In genomic region chr7:139523988-139524815, GRCh38 we compare ENCODE assay signal across 18 cellular contexts. TPM values are rescaled to one million over a fixed set of nuclear protein-coding genes. Genes with fewer than 3 reads are reported as not detected.
DNase-seq lines count a peak whose midpoint lies in the region; ATAC-seq and TF ChIP-seq lines count a peak whose summit lies in the region.
"Had no signal": no experiment of that assay in that cellular context is flagged by ENCODE, and none has a peak within 500 bp of the region (broad histone marks: within the 10 kb centered on the region; RNA-seq: fewer than 3 reads in every experiment).

No MANE protein-coding gene starts in this region.

- H3K9ac ChIP-seq in parathyroid adenoma: no peak overlapping the region

- peak overlapping the region; percentile 51 for H3K4me3 ChIP-seq in right cardiac atrium (ENCODE audit: low read length)
- peak overlapping the region; percentile 47; the same call in 1 of the 2 replicates for H3K4me3 ChIP-seq in iPS DF 6.9 (ENCODE audit: low read length)
- peak overlapping the region; percentile 22 for H3K4me3 ChIP-seq in parathyroid adenoma (ENCODE audit: low read depth, low read length)
- H3K4me3 ChIP-seq: body of pancreas, MG63 had no signal

- H3K27me3 ChIP-seq in right cardiac atrium (ENCODE audit: control insufficient read depth, insufficient read depth): no peaks in the 10 kb centered on the region
- peaks cover 16% of the 10 kb centered on the region for H3K27me3 ChIP-seq in iPS DF 6.9 (ENCODE audit: control insufficient read depth, insufficient read depth, low read length)
- no peaks in the 10 kb centered on the region for H3K27me3 ChIP-seq in parathyroid adenoma (ENCODE audit: control insufficient read depth, insufficient read depth, low read length)
- H3K27me3 ChIP-seq: MG63 had no signal

- H3K79me2 ChIP-seq in parathyroid adenoma: no peaks in the 10 kb centered on the region

- DNase-seq in right cardiac atrium: no peak
- no peak for DNase-seq in left cardiac atrium
- DNase-seq in iPS DF 6.9 (ENCODE audit: low read depth, low spot score): no peak
- DNase-seq in NCI-H1048 (lab: John Stamatoyannopoulos, UW): no peak
- DNase-seq in NCI-H510A (lab: John Stamatoyannopoulos, UW): no peak
- DNase-seq in NCI-H1694 treated with DMSO at 0.1 percent for 48 hours (lab: John Stamatoyannopoulos, UW): no peak
- DNase-seq: activated CD4-positive, alpha-beta T cell treated with anti-CD3 and anti-CD28 coated beads, Interleukin-2, amount 50 U/mL, for 1 hour; CD4-positive, alpha-beta memory T cell; esophagus squamous epithelium; NCI-H187 treated with DMSO at 0.1 percent for 48 hours; spleen had no signal

- ATAC-seq in right cardiac atrium (no peak), left cardiac atrium (no peak), HG03097 (IDR thresholded peaks at IDR 0.05; ENCODE audit: low FRiP score, unreplicated experiment) (no peak)

- peak overlapping the region; percentile 78 for H2AFZ ChIP-seq in parathyroid adenoma

- no peaks in the 10 kb centered on the region for H3K4me1 ChIP-seq in right cardiac atrium (ENCODE audit: control insufficient read depth, insufficient read depth, low read length)
- H3K4me1 ChIP-seq in iPS DF 6.9 (ENCODE audit: control insufficient read depth, insufficient read depth, low read length): 0 out of 2 replicates have a peak, but pooled peaks cover 1% of the 10 kb centered on the region
- H3K4me1 ChIP-seq in parathyroid adenoma: peaks cover 4% of the 10 kb centered on the region

- no peak for TF ChIP-seq CTCF in parathyroid adenoma (IDR thresholded peaks at IDR 0.05)

- H3K36me3 ChIP-seq in iPS DF 6.9 (ENCODE audit: control insufficient read depth, insufficient read depth, low read length) (no peaks in the 10 kb centered on the region), parathyroid adenoma (ENCODE audit: control insufficient read depth, insufficient read depth, low read length) (no peaks in the 10 kb centered on the region)
- H3K36me3 ChIP-seq: esophagus squamous epithelium, MG63, pancreas, spleen, thyroid gland had no signal

- intact Hi-C loops in right cardiac atrium (cut with DNase I) (no loop called here), left cardiac atrium (cut with DNase I) (no loop called here)

- H3K27ac ChIP-seq in right cardiac atrium (ENCODE audit: low read length): no peak overlapping the region
- no peak overlapping the region for H3K27ac ChIP-seq in iPS DF 6.9 (ENCODE audit: low read length)
- H3K27ac ChIP-seq in parathyroid adenoma: no peak overlapping the region
- H3K27ac ChIP-seq: body of pancreas, esophagus squamous epithelium, pancreas, spleen, thyroid gland had no signal

- 21% methylated on average over 64 of the region's 64 CpGs for WGBS in right cardiac atrium
- WGBS in iPS DF 6.9 (ENCODE audit: insufficient coverage, insufficient read length): no CpG with 5 or more reads among the region's 64 CpGs

- H3K9me3 ChIP-seq in right cardiac atrium (ENCODE audit: control insufficient read depth, low read length) (no peaks in the 10 kb centered on the region), iPS DF 6.9 (ENCODE audit: control insufficient read depth, insufficient read depth, low read length) (no peaks in the 10 kb centered on the region), parathyroid adenoma (ENCODE audit: control insufficient read depth, low read length) (no peaks in the 10 kb centered on the region)
- H3K9me3 ChIP-seq: body of pancreas, esophagus squamous epithelium, MG63, pancreas, spleen, thyroid gland had no signal

- H3K4me2 ChIP-seq in parathyroid adenoma (ENCODE audit: low read length): peak overlapping the region; percentile 63

RNA-seq across cellular contexts. Expression of gene CLEC2L, which starts 0.7 kb away (rescaled TPM):
- total RNA-seq in right cardiac atrium (not detected), left cardiac atrium (under 1 TPM in 1 of 2 donors, not detected in 1; 0.34 TPM)
- not detected for polyA plus RNA-seq in right cardiac atrium
- total RNA-seq: body of pancreas; CD4-positive, alpha-beta memory T cell; esophagus squamous epithelium; left lobe of liver; pancreas; spleen; thyroid gland had no signal
- polyA plus RNA-seq: CD4-positive, alpha-beta memory T cell; pancreas had no signal

RNA-seq across cellular contexts. Expression of gene KLRG2, which starts 40.7 kb away (rescaled TPM):
- not detected for total RNA-seq in right cardiac atrium
- polyA plus RNA-seq in right cardiac atrium: not detected
- not detected for total RNA-seq in left cardiac atrium
- total RNA-seq: CD4-positive, alpha-beta memory T cell; left lobe of liver; spleen had no signal
- polyA plus RNA-seq: CD4-positive, alpha-beta memory T cell had no signal
